Comparison of ENCODE assay signal across 1 cellular context in the genomic region with DNA sequence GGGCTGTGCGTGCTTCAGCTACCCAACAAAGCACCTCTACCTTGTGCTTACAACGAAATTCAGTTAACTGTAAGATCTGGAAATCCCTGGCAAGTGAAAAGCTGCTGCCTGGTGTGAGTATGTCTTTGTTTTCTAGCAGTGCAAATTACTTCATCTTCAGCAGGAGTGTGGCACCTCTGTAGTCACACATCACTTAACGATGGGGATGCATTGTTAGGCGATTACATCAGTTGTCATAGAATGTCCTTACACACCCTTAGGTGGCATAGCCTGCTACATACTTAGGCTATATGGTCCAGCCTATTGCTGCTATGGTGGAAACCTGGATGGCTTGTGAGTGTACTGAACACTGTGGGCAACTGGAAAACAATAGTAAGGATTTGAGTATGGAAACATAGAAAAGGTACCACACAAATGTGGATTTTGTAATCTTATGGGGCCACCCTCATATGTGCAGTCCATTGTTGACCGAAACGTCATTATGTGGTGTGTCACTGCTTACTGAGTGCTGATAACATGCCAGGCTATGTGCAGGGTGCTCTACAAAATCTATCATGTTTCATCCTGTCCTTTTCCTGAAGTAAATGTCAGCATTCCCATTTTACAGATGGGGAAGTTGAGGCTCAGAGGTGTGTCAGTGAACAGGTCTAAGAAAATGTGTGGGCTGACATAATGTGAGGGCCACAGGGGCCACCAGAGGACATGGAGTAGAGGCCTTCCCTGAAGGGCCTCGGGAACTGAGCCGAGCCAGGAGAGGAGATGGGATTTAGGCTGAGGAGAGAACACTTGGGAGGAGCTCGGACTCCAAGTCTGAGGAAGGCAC.
TF ChIP-seq lines count a peak whose summit lies in the region.

No MANE protein-coding gene starts in this region.

TF ChIP-seq in K562, 482 proteins besides CTCF, POLR2A, EP300 and RAD21 (continued from another document):
- TF ChIP-seq ZNF143 (CRISPR knock-in tag; IDR thresholded peaks at IDR 0.05) (no peak), SMARCA5 (IDR thresholded peaks at IDR 0.05) (peak; percentile 57; the same call in 1 of the 2 replicates), ZNF644 (tag; IDR thresholded peaks at IDR 0.05; ENCODE audit: low read depth) (no peak)
TF ChIP-seq in K562: peak in this region for 8.
